24 cellular contexts compared by ENCODE assay signal in genomic region chr7:27487509-27487908, GRCh38.
"Had no signal": no experiment of that assay in that cellular context is flagged by ENCODE, and none has a peak within 500 bp of the region (broad histone marks: within the 10 kb centered on the region; RNA-seq: fewer than 3 reads in every experiment).

No MANE protein-coding gene starts in this region.

- H3K4me3 ChIP-seq: stomach, suprapubic skin, testis, thoracic aorta, thyroid gland, tibial artery, tibial nerve, transverse colon, upper lobe of left lung, uterus, vagina had no signal

- H3K9me3 ChIP-seq: suprapubic skin, testis, thoracic aorta, thyroid gland, transverse colon, upper lobe of left lung, vagina had no signal

- H3K4me1 ChIP-seq: stomach, suprapubic skin, testis, thyroid gland, tibial artery, tibial nerve, transverse colon, upper lobe of left lung, uterus, vagina had no signal

- H3K27ac ChIP-seq: stomach, suprapubic skin, testis, thoracic aorta, thyroid gland, tibial artery, tibial nerve, transverse colon, upper lobe of left lung, uterus, vagina had no signal

- H3K27me3 ChIP-seq: suprapubic skin, testis, thyroid gland, tibial artery, tibial nerve, transverse colon, upper lobe of left lung, uterus, vagina had no signal

- ATAC-seq: stimulated activated memory B cell treated with anti-CD40 and anti-IgM and Interleukin-4, amounts not matched to agents 10 μg/mL and 1 μg/mL and 100 μg/mL, for 72 hours; stimulated activated naive B cell treated with anti-CD40 and anti-IgM and Interleukin-4, amounts not matched to agents 10 μg/mL and 1 μg/mL and 100 μg/mL, for 72 hours; stimulated activated naive CD8-positive, alpha-beta T cell treated with anti-CD3 and anti-CD28 coated beads, Interleukin-15, amount 100 ng/mL, for 72 hours; stimulated activated naive CD8-positive, alpha-beta T cell treated with anti-CD3 and anti-CD28 coated beads, Interleukin-15, Interleukin-2, amounts not matched to agents 100 U/mL and 50 U/mL, for 24 hours had no signal

- H3K36me3 ChIP-seq: stomach, suprapubic skin, thoracic aorta, thyroid gland, tibial artery, tibial nerve, transverse colon, upper lobe of left lung, uterus, vagina had no signal

- DNase-seq: stimulated activated CD4-positive, alpha-beta T cell treated with anti-CD3 and anti-CD28 coated beads, Interleukin-2, amount 100 ng/mL, for 24 hours; stimulated activated CD4-positive, alpha-beta T cell treated with anti-CD3 and anti-CD28 coated beads, Interleukin-2, amount 100 ng/mL, for 48 hours; stimulated activated CD4-positive, alpha-beta T cell treated with anti-CD3 and anti-CD28 coated beads, Interleukin-4, amount 100 ng/mL, for 1 hour; stimulated activated CD4-positive, alpha-beta T cell treated with anti-CD3 and anti-CD28 coated beads, Interleukin-4, amount 100 ng/mL, for 24 hours; stimulated activated CD4-positive, alpha-beta T cell treated with anti-CD3 and anti-CD28 coated beads, Interleukin-4, amount 100 ng/mL, for 4 hours; stimulated activated CD8-positive, alpha-beta memory T cell treated with anti-CD3 and anti-CD28 coated beads, Interleukin-4, amount 100 ng/mL, for 48 hours; stimulated activated naive B cell treated with anti-CD40 and anti-IgM and Interleukin-4, amounts not matched to agents 10 μg/mL and 1 μg/mL and 100 μg/mL, for 72 hours; stimulated activated naive CD4-positive, alpha-beta T cell; stimulated activated naive CD4-positive, alpha-beta T cell treated with Interleukin-2 at 50 U/mL for 16 hours; stimulated activated naive CD8-positive, alpha-beta T cell treated with anti-CD3 and anti-CD28 coated beads, Interleukin-15, amount 100 ng/mL, for 72 hours; stimulated activated naive CD8-positive, alpha-beta T cell treated with anti-CD3 and anti-CD28 coated beads, Interleukin-15, Interleukin-2, amounts not matched to agents 100 U/mL and 50 U/mL, for 24 hours; stomach; substantia nigra; testis; thyroid gland; tibial artery; transverse colon; uterus had no signal
